In genomic region chr2:75415141-75415540, GRCh38 we compare ENCODE assay signal across 27 cellular contexts.
DNase-seq lines count a peak whose midpoint lies in the region; ATAC-seq, FAIRE-seq and TF ChIP-seq lines count a peak whose summit lies in the region.
"Had no signal": no experiment of that assay in that cellular context is flagged by ENCODE, and none has a peak within 500 bp of the region (broad histone marks: within the 10 kb centered on the region; RNA-seq: fewer than 3 reads in every experiment).

No MANE protein-coding gene starts in this region.

- peaks cover 6% of the 10 kb centered on the region for H3K9me3 Mint-ChIP-seq in activated CD8-positive, alpha-beta T cell treated with anti-CD3 and anti-CD28 coated beads for 36 hours
- peaks cover 6% of the 10 kb centered on the region for H3K9me3 Mint-ChIP-seq in activated CD8-positive, alpha-beta T cell treated with anti-CD3 and anti-CD28 coated beads, Interleukin-2, amount 10 ng/mL, durations not matched to agents 7 days and 5 days (ENCODE audit: insufficient read depth)
- peaks cover 11% of the 10 kb centered on the region for H3K9me3 Mint-ChIP-seq in stimulated activated memory B cell treated with anti-CD40 and anti-IgM and Interleukin-4, amounts not matched to agents 10 μg/mL and 1 μg/mL and 100 μg/mL, for 72 hours
- H3K9me3 Mint-ChIP-seq in endodermal cell = peaks cover 7% of the 10 kb centered on the region
- peaks cover 4 to 12% (median 6%) of the 10 kb centered on the region in 5 donors for H3K9me3 Mint-ChIP-seq in CD8-positive, alpha-beta memory T cell

- H3K36me3 ChIP-seq in endocrine pancreas (ENCODE audit: control insufficient read depth, insufficient read depth, low read length) (no peaks in the 10 kb centered on the region), endodermal cell (ENCODE audit: control insufficient read depth, insufficient read depth, low read length) (no peaks in the 10 kb centered on the region)
- no peaks in the 10 kb centered on the region for H3K36me3 ChIP-seq in CD8-positive, alpha-beta memory T cell (ENCODE audit: insufficient read depth, low read length)
- H3K36me3 ChIP-seq: HAP-1 had no signal

- no peaks in the 10 kb centered on the region for H3K27me3 Mint-ChIP-seq in activated CD8-positive, alpha-beta T cell treated with anti-CD3 and anti-CD28 coated beads for 36 hours
- no peaks in the 10 kb centered on the region for H3K27me3 Mint-ChIP-seq in activated CD8-positive, alpha-beta T cell treated with anti-CD3 and anti-CD28 coated beads, Interleukin-2, amount 10 ng/mL, durations not matched to agents 7 days and 5 days (ENCODE audit: low read depth)
- no peaks in the 10 kb centered on the region for H3K27me3 Mint-ChIP-seq in stimulated activated memory B cell treated with anti-CD40 and anti-IgM and Interleukin-4, amounts not matched to agents 10 μg/mL and 1 μg/mL and 100 μg/mL, for 72 hours
- H3K27me3 Mint-ChIP-seq in endodermal cell (ENCODE audit: insufficient read depth) = peaks cover 2% of the 10 kb centered on the region
- peaks cover 2 to 11% of the 10 kb centered on the region in 2 donors for H3K27me3 Mint-ChIP-seq in CD8-positive, alpha-beta memory T cell

- H3K27ac ChIP-seq in endodermal cell (ENCODE audit: low read depth, low read length) = no peak overlapping the region
- H3K27ac ChIP-seq in CD8-positive, alpha-beta memory T cell (ENCODE audit: low read depth, low read length) = no peak overlapping the region
- H3K27ac ChIP-seq: HL-60 had no signal

- ATAC-seq in activated CD8-positive, alpha-beta T cell treated with anti-CD3 and anti-CD28 coated beads for 36 hours = no peak
- ATAC-seq in activated CD8-positive, alpha-beta T cell treated with anti-CD3 and anti-CD28 coated beads, Interleukin-2, amount 10 ng/mL, durations not matched to agents 7 days and 5 days = no peak
- no peak for ATAC-seq in stimulated activated memory B cell treated with anti-CD40 and anti-IgM and Interleukin-4, amounts not matched to agents 10 μg/mL and 1 μg/mL and 100 μg/mL, for 72 hours
- ATAC-seq: GM23338, HepG2, K562, Panc1, SK-N-SH treated with all-trans-retinoic acid at 6 μM for 48 hours had no signal

- peak overlapping the region; percentile 69 for H3K4me3 Mint-ChIP-seq in activated CD8-positive, alpha-beta T cell treated with anti-CD3 and anti-CD28 coated beads for 36 hours
- H3K4me3 Mint-ChIP-seq in activated CD8-positive, alpha-beta T cell treated with anti-CD3 and anti-CD28 coated beads, Interleukin-2, amount 10 ng/mL, durations not matched to agents 7 days and 5 days = no peak overlapping the region
- H3K4me3 Mint-ChIP-seq in stimulated activated memory B cell treated with anti-CD40 and anti-IgM and Interleukin-4, amounts not matched to agents 10 μg/mL and 1 μg/mL and 100 μg/mL, for 72 hours = no peak overlapping the region
- no peak overlapping the region for H3K4me3 Mint-ChIP-seq in endodermal cell
- H3K4me3 Mint-ChIP-seq in CD8-positive, alpha-beta memory T cell = no peak overlapping the region
- H3K4me3 Mint-ChIP-seq: CD14-positive monocyte, GM23338 had no signal

- H3K4me3 ChIP-seq in endocrine pancreas (ENCODE audit: control insufficient read depth, insufficient read depth, low read length) (peak overlapping the region; percentile 54), endodermal cell (ENCODE audit: low read length) (no peak overlapping the region)
- H3K4me3 ChIP-seq in CD8-positive, alpha-beta memory T cell (ENCODE audit: low read length) = no peak overlapping the region
- H3K4me3 ChIP-seq: GM23338, HAP-1, K562 had no signal

- WGBS in endodermal cell (ENCODE audit: insufficient coverage in 1 of 2, insufficient read length in 1 of 2), 2 experiments = 90 to 96% methylated on average over 2 of the region's 2 CpGs

- peaks cover 8% of the 10 kb centered on the region for H3K4me1 ChIP-seq in endocrine pancreas (ENCODE audit: control insufficient read depth, insufficient read depth, low read length)
- no peaks in the 10 kb centered on the region for H3K4me1 ChIP-seq in endodermal cell (ENCODE audit: control insufficient read depth, insufficient read depth, low read length)
- no peaks in the 10 kb centered on the region for H3K4me1 ChIP-seq in CD8-positive, alpha-beta memory T cell (ENCODE audit: insufficient read depth, low read length)

- CTCF ChIA-PET in activated CD8-positive, alpha-beta T cell treated with anti-CD3 and anti-CD28 coated beads for 36 hours (lab: Charles Lee) = interaction anchor here (1.1 to 2.6 kb wide), 3 partner anchors 10 to 213 kb away, joined by 3 to 11 read pairs (median 3); no protein-coding TSS in a partner anchor
- CTCF ChIA-PET in activated CD8-positive, alpha-beta T cell treated with anti-CD3 and anti-CD28 coated beads, Interleukin-2, amount 10 ng/mL, durations not matched to agents 7 days and 5 days (lab: Charles Lee) = interaction anchor here (1.3 kb wide), 1 partner anchor 10 kb away, joined by 5 read pairs; no protein-coding TSS in a partner anchor
- CTCF ChIA-PET in CD8-positive, alpha-beta memory T cell (lab: Charles Lee) = no interaction called here

- no peak for DNase-seq in activated CD8-positive, alpha-beta T cell treated with anti-CD3 and anti-CD28 coated beads for 36 hours
- no peak for DNase-seq in activated CD8-positive, alpha-beta T cell treated with anti-CD3 and anti-CD28 coated beads, Interleukin-2, amount 10 ng/mL, durations not matched to agents 7 days and 5 days
- DNase-seq in GM18507 (ENCODE audit: extremely low spot score, insufficient read length, low read depth) = no peak
- DNase-seq in endodermal cell = no peak
- DNase-seq in CD8-positive, alpha-beta memory T cell = no peak
- no peak for DNase-seq in NCI-H526 (lab: John Stamatoyannopoulos, UW)
- DNase-seq: 8988T, COR-L47, DMS79, NCI-H1092, NCI-H1436 treated with DMSO at 0.1 percent for 48 hours, NCI-H2029, NCI-H2171, NCI-H345, NCI-H524, NCI-H82 had no signal

- H3K27me3 ChIP-seq in endocrine pancreas (ENCODE audit: control insufficient read depth, insufficient read depth, low read length) (no peaks in the 10 kb centered on the region), endodermal cell (ENCODE audit: control insufficient read depth, insufficient read depth, low read length, poor library complexity, severe bottlenecking) (peaks cover 14% of the 10 kb centered on the region)
- H3K27me3 ChIP-seq in CD8-positive, alpha-beta memory T cell (ENCODE audit: insufficient read depth, low read length, poor library complexity, severe bottlenecking) = no peaks in the 10 kb centered on the region

- no peak overlapping the region for H3K9ac ChIP-seq in endocrine pancreas (ENCODE audit: control insufficient read depth, insufficient read depth, low read length)
- H3K9ac ChIP-seq in endodermal cell (ENCODE audit: extremely low read depth, low read length, poor library complexity, severe bottlenecking) = no peak overlapping the region

- intact Hi-C loops in activated CD8-positive, alpha-beta T cell treated with anti-CD3 and anti-CD28 coated beads for 36 hours (cut with micrococcal nuclease) = no loop called here

- H3K27ac Mint-ChIP-seq in activated CD8-positive, alpha-beta T cell treated with anti-CD3 and anti-CD28 coated beads for 36 hours = no peak overlapping the region
- H3K27ac Mint-ChIP-seq in activated CD8-positive, alpha-beta T cell treated with anti-CD3 and anti-CD28 coated beads, Interleukin-2, amount 10 ng/mL, durations not matched to agents 7 days and 5 days = no peak overlapping the region
- peak overlapping the region; percentile 80 for H3K27ac Mint-ChIP-seq in stimulated activated memory B cell treated with anti-CD40 and anti-IgM and Interleukin-4, amounts not matched to agents 10 μg/mL and 1 μg/mL and 100 μg/mL, for 72 hours
- H3K27ac Mint-ChIP-seq in endodermal cell = no peak overlapping the region
- no peak overlapping the region for H3K27ac Mint-ChIP-seq in CD8-positive, alpha-beta memory T cell
- H3K27ac Mint-ChIP-seq: CD14-positive monocyte, GM23338 had no signal

- H3K9me3 ChIP-seq in endocrine pancreas (ENCODE audit: control insufficient read depth, low read length) (peaks cover 2% of the 10 kb centered on the region), endodermal cell (ENCODE audit: control insufficient read depth, low read length) (peaks cover 11% of the 10 kb centered on the region)
- no peaks in the 10 kb centered on the region for H3K9me3 ChIP-seq in CD8-positive, alpha-beta memory T cell (ENCODE audit: low read length)
- H3K9me3 ChIP-seq: HAP-1 had no signal

- POLR2A ChIA-PET in activated CD8-positive, alpha-beta T cell treated with anti-CD3 and anti-CD28 coated beads for 36 hours (lab: Charles Lee) = no interaction called here
- POLR2A ChIA-PET in activated CD8-positive, alpha-beta T cell treated with anti-CD3 and anti-CD28 coated beads, Interleukin-2, amount 10 ng/mL, durations not matched to agents 7 days and 5 days (lab: Charles Lee) = no interaction called here
- POLR2A ChIA-PET in CD8-positive, alpha-beta memory T cell (lab: Charles Lee) = no interaction called here

- H3K4me1 Mint-ChIP-seq in activated CD8-positive, alpha-beta T cell treated with anti-CD3 and anti-CD28 coated beads for 36 hours (ENCODE audit: low read depth) = peaks cover 29% of the 10 kb centered on the region
- H3K4me1 Mint-ChIP-seq in activated CD8-positive, alpha-beta T cell treated with anti-CD3 and anti-CD28 coated beads, Interleukin-2, amount 10 ng/mL, durations not matched to agents 7 days and 5 days (ENCODE audit: low read depth) = peaks cover 13% of the 10 kb centered on the region
- peaks cover 33% of the 10 kb centered on the region for H3K4me1 Mint-ChIP-seq in stimulated activated memory B cell treated with anti-CD40 and anti-IgM and Interleukin-4, amounts not matched to agents 10 μg/mL and 1 μg/mL and 100 μg/mL, for 72 hours
- peaks cover 19% of the 10 kb centered on the region for H3K4me1 Mint-ChIP-seq in endodermal cell
- peaks cover 9 to 10% (median 10%) of the 10 kb centered on the region in 3 donors for H3K4me1 Mint-ChIP-seq in CD8-positive, alpha-beta memory T cell
- H3K4me1 Mint-ChIP-seq: CD14-positive monocyte had no signal

- FAIRE-seq in GM18507 (lab: Jason Lieb, UNC) = peak; percentile 21
- FAIRE-seq: GM12892, HepG2, K562 had no signal

- peaks cover 18% of the 10 kb centered on the region for H3K36me3 Mint-ChIP-seq in activated CD8-positive, alpha-beta T cell treated with anti-CD3 and anti-CD28 coated beads for 36 hours (ENCODE audit: low read depth)
- no peaks in the 10 kb centered on the region for H3K36me3 Mint-ChIP-seq in activated CD8-positive, alpha-beta T cell treated with anti-CD3 and anti-CD28 coated beads, Interleukin-2, amount 10 ng/mL, durations not matched to agents 7 days and 5 days (ENCODE audit: low read depth)
- H3K36me3 Mint-ChIP-seq in stimulated activated memory B cell treated with anti-CD40 and anti-IgM and Interleukin-4, amounts not matched to agents 10 μg/mL and 1 μg/mL and 100 μg/mL, for 72 hours = peaks cover 31% of the 10 kb centered on the region
- no peaks in the 10 kb centered on the region for H3K36me3 Mint-ChIP-seq in endodermal cell (ENCODE audit: low read depth)
- H3K36me3 Mint-ChIP-seq in CD8-positive, alpha-beta memory T cell = peaks cover 0 to 1% (median 0%) of the 10 kb centered on the region in 3 donors
- H3K36me3 Mint-ChIP-seq: CD14-positive monocyte had no signal

- TF ChIP-seq CTCF in activated CD8-positive, alpha-beta T cell treated with anti-CD3 and anti-CD28 coated beads for 36 hours (IDR thresholded peaks at IDR 0.05) = no peak
- no peak for TF ChIP-seq CTCF in endodermal cell (conservative IDR thresholded peaks at IDR 0.05)
